In genomic region chr3:114223146-114223545, GRCh38 we compare ENCODE assay signal across 9 cellular contexts. TPM values are rescaled to one million over a fixed set of nuclear protein-coding genes. Genes with fewer than 3 reads are reported as not detected.
DNase-seq lines count a peak whose midpoint lies in the region; ATAC-seq, FAIRE-seq and TF ChIP-seq lines count a peak whose summit lies in the region.
"Had no signal": no experiment of that assay in that cellular context is flagged by ENCODE, and none has a peak within 500 bp of the region (broad histone marks: within the 10 kb centered on the region; RNA-seq: fewer than 3 reads in every experiment).

No MANE protein-coding gene starts in this region.

- peaks cover 24% of the 10 kb centered on the region for H3K36me3 Mint-ChIP-seq in CD8-positive, alpha-beta T cell
- peaks cover 74% of the 10 kb centered on the region for H3K36me3 Mint-ChIP-seq in activated naive CD8-positive, alpha-beta T cell treated with anti-CD3 and anti-CD28 coated beads for 36 hours

- ATAC-seq in CD8-positive, alpha-beta T cell = peak; percentile 70
- ATAC-seq in GM19372 (IDR thresholded peaks at IDR 0.05; ENCODE audit: low read depth, unreplicated experiment) (peak; percentile 92), HG03066 (IDR thresholded peaks at IDR 0.05; ENCODE audit: low read depth, unreplicated experiment) (peak; percentile 92)

- peak overlapping the region; percentile 37 for H3K27ac ChIP-seq in CD8-positive, alpha-beta T cell (ENCODE audit: low read depth, low read length)
- peak overlapping the region in 2 of 4 donors; percentile 18 to 31 for H3K27ac ChIP-seq in esophagus squamous epithelium

- CTCF ChIA-PET in CD8-positive, alpha-beta T cell (lab: Charles Lee) = interaction anchor here (0.6 to 2.6 kb wide), 8 partner anchors 8 to 83 kb away, joined by 3 to 11 read pairs (median 4); no protein-coding TSS in a partner anchor

- H3K4me3 Mint-ChIP-seq in CD8-positive, alpha-beta T cell = no peak overlapping the region
- peak overlapping the region; percentile 35 for H3K4me3 Mint-ChIP-seq in activated naive CD8-positive, alpha-beta T cell treated with anti-CD3 and anti-CD28 coated beads for 36 hours

- H3K27ac Mint-ChIP-seq in CD8-positive, alpha-beta T cell = peak overlapping the region; percentile 89
- H3K27ac Mint-ChIP-seq in activated naive CD8-positive, alpha-beta T cell treated with anti-CD3 and anti-CD28 coated beads for 36 hours = peak overlapping the region; percentile 93

- WGBS in esophagus squamous epithelium, 2 donors = 58 to 78% methylated on average over 3 of the region's 3 CpGs

- no peak overlapping the region for H3K4me3 ChIP-seq in CD8-positive, alpha-beta T cell (ENCODE audit: low read depth, low read length)
- H3K4me3 ChIP-seq in esophagus squamous epithelium = no peak overlapping the region

- no peak for TF ChIP-seq CTCF in CD8-positive, alpha-beta T cell (IDR thresholded peaks at IDR 0.05)
- TF ChIP-seq CTCF in GM13976 (IDR thresholded peaks at IDR 0.05; ENCODE audit: borderline replicate concordance, control extremely low read depth, extremely low read depth, insufficient read depth, missing control alignments) = no peak
- TF ChIP-seq CTCF in esophagus squamous epithelium (IDR thresholded peaks at IDR 0.05) = no peak

- peaks cover 79% of the 10 kb centered on the region for H3K4me1 ChIP-seq in CD8-positive, alpha-beta T cell (ENCODE audit: insufficient read depth, low read length)
- no peaks in the 10 kb centered on the region for H3K4me1 ChIP-seq in esophagus squamous epithelium

- peak in 1 of 4 donors; percentile 26 for TF ChIP-seq POLR2A in esophagus squamous epithelium (IDR thresholded peaks at IDR 0.05)

- H3K27me3 Mint-ChIP-seq in CD8-positive, alpha-beta T cell (ENCODE audit: low read depth) = no peaks in the 10 kb centered on the region
- no peaks in the 10 kb centered on the region for H3K27me3 Mint-ChIP-seq in activated naive CD8-positive, alpha-beta T cell treated with anti-CD3 and anti-CD28 coated beads for 36 hours

- H3K9me3 ChIP-seq in CD8-positive, alpha-beta T cell (ENCODE audit: low read length) = peaks cover 15% of the 10 kb centered on the region
- H3K9me3 ChIP-seq in esophagus squamous epithelium = peaks cover 0 to 13% (median 0%) of the 10 kb centered on the region in 3 donors

- no peak for FAIRE-seq in HTR-8/SVneo (lab: Jason Lieb, UNC)

- peaks cover 89% of the 10 kb centered on the region for H3K4me1 Mint-ChIP-seq in CD8-positive, alpha-beta T cell (ENCODE audit: low read depth)
- H3K4me1 Mint-ChIP-seq in activated naive CD8-positive, alpha-beta T cell treated with anti-CD3 and anti-CD28 coated beads for 36 hours = peaks cover 85% of the 10 kb centered on the region

- intact Hi-C loops in CD8-positive, alpha-beta T cell (cut with DNase I, micrococcal nuclease) = loop anchor here (1.0 to 10.0 kb wide), 2 partner anchors 9 to 922 kb away; partner anchors contain the start of gene ZBTB20 (in 1 of the 2)
- intact Hi-C loops in esophagus squamous epithelium (cut with DNase I) = no loop called here

- POLR2A ChIA-PET in CD8-positive, alpha-beta T cell (lab: Charles Lee) = interaction anchor here (0.7 to 8.8 kb wide), 12 partner anchors 8 to 923 kb away, joined by 3 to 111 read pairs (median 4); partner anchors contain the start of gene USF3

- in situ Hi-C loops in GM13976 (cut with MboI; ENCODE audit: low sequenced_read_pairs, unreplicated experiment) = no loop called here

- DNase-seq in CD8-positive, alpha-beta T cell = no peak
- DNase-seq in activated naive CD8-positive, alpha-beta T cell treated with anti-CD3 and anti-CD28 coated beads for 36 hours = peak; percentile 17
- no peak for DNase-seq in effector CD8-positive, alpha-beta T cell (lab: John Stamatoyannopoulos, UW)
- DNase-seq in GM13976 (ENCODE audit: low spot score) (no peak), HTR-8/SVneo (ENCODE audit: insufficient read length, low spot score) (no peak), esophagus squamous epithelium (lab: John Stamatoyannopoulos, UW) (no peak)

- H3K27me3 ChIP-seq in CD8-positive, alpha-beta T cell (ENCODE audit: insufficient read depth, low read length) = no peaks in the 10 kb centered on the region
- no peaks in the 10 kb centered on the region for H3K27me3 ChIP-seq in esophagus squamous epithelium

- H3K36me3 ChIP-seq in CD8-positive, alpha-beta T cell (ENCODE audit: insufficient read depth, low read length) = no peaks in the 10 kb centered on the region
- no peaks in the 10 kb centered on the region for H3K36me3 ChIP-seq in esophagus squamous epithelium

- H3K9me3 Mint-ChIP-seq in CD8-positive, alpha-beta T cell = peaks cover 13% of the 10 kb centered on the region
- H3K9me3 Mint-ChIP-seq in activated naive CD8-positive, alpha-beta T cell treated with anti-CD3 and anti-CD28 coated beads for 36 hours = peaks cover 39% of the 10 kb centered on the region

RNA-seq across cellular contexts. Expression of gene ZNF80, which starts 14.2 kb away (rescaled TPM):
- total RNA-seq in CD8-positive, alpha-beta T cell = 1 to 10 TPM; 1.6 TPM
- total RNA-seq in activated naive CD8-positive, alpha-beta T cell treated with anti-CD3 and anti-CD28 coated beads for 36 hours = 1 to 10 TPM in 1 of 2 experiments, under 1 TPM in 1; 0.82 to 1.3 TPM
- total RNA-seq in esophagus squamous epithelium = under 1 TPM in 1 of 4 donors, not detected in 3; 0.38 TPM
- total RNA-seq: M059J had no signal

RNA-seq across cellular contexts. Expression of gene DRD3, which starts 44.3 kb away (rescaled TPM):
- total RNA-seq in CD8-positive, alpha-beta T cell = not detected
- not detected for total RNA-seq in activated naive CD8-positive, alpha-beta T cell treated with anti-CD3 and anti-CD28 coated beads for 36 hours
- not detected for total RNA-seq in esophagus squamous epithelium
- total RNA-seq: M059J had no signal
